ENCODE assay signal across 11 cellular contexts in genomic region chr2:130819915-130820861, GRCh38. TPM values are rescaled to one million over a fixed set of nuclear protein-coding genes. Genes with fewer than 3 reads are reported as not detected.
DNase-seq lines count a peak whose midpoint lies in the region; ATAC-seq, FAIRE-seq and TF ChIP-seq lines count a peak whose summit lies in the region.
"Had no signal": no experiment of that assay in that cellular context is flagged by ENCODE, and none has a peak within 500 bp of the region (broad histone marks: within the 10 kb centered on the region; RNA-seq: fewer than 3 reads in every experiment).

No MANE protein-coding gene starts in this region.

- H3K27me3 ChIP-seq in dorsolateral prefrontal cortex (no peaks in the 10 kb centered on the region), tibial nerve (no peaks in the 10 kb centered on the region)

- H3K27ac ChIP-seq in dorsolateral prefrontal cortex, result peak overlapping the region in 58 of 59 donors; percentile 22 to 96 (median 84)
- peak overlapping the region; percentile 78 to 97 (median 86) for H3K27ac ChIP-seq in tibial nerve
- H3K27ac ChIP-seq: 22Rv1 had no signal

- intact Hi-C loops in dorsolateral prefrontal cortex (cut with DNase I), result loop anchor here in 1 of 2 donors (10.0 kb wide), 1 partner anchor 55 kb away; no protein-coding TSS in a partner anchor

- TF ChIP-seq POLR2A in tibial nerve (IDR thresholded peaks at IDR 0.05), result peak in 1 of 2 donors; percentile 34
- no peak for TF ChIP-seq POLR2A in GM18505 (IDR thresholded peaks at IDR 0.05; ENCODE audit: borderline replicate concordance, extremely low read depth, insufficient read depth, insufficient read length)

- H3K9me3 ChIP-seq in tibial nerve, result no peaks in the 10 kb centered on the region

- DNase-seq in DMS 273 (lab: John Stamatoyannopoulos, UW; ENCODE audit: unreplicated experiment) (peak; percentile 72), DMS 273 treated with DMSO at 0.1 percent for 48 hours (lab: John Stamatoyannopoulos, UW) (no peak), dorsolateral prefrontal cortex (peak in 6 of 10 donors; percentile 12 to 83 (median 66)), left kidney (ENCODE audit: low read depth, low spot score) (peak; percentile 81), tibial nerve (ENCODE audit: low spot score in 2 of 2) (no peak), GM10266 (ENCODE audit: extremely low spot score) (no peak), HTR-8/SVneo (ENCODE audit: insufficient read length, low spot score) (no peak)
- DNase-seq: dermis blood vessel endothelial cell had no signal

- peak overlapping the region in 2 of 59 donors; percentile 2 to 4 for H3K4me3 ChIP-seq in dorsolateral prefrontal cortex
- H3K4me3 ChIP-seq in tibial nerve, result peak overlapping the region in 1 of 4 donors; percentile 6

- peak; percentile 63 to 82 for TF ChIP-seq EP300 in tibial nerve (IDR thresholded peaks at IDR 0.05)

- no peak for ATAC-seq in GM18505 (IDR thresholded peaks at IDR 0.05; ENCODE audit: unreplicated experiment)
- ATAC-seq: left lobe of liver had no signal

- peaks cover 0 to 40% (median 29%) of the 10 kb centered on the region in 4 donors for H3K4me1 ChIP-seq in tibial nerve

- no peak for FAIRE-seq in HTR-8/SVneo (lab: Jason Lieb, UNC)

- 24 to 34% methylated on average over 21 to 22 of the region's 22 CpGs for WGBS in tibial nerve, 2 donors

- no peaks in the 10 kb centered on the region for H3K36me3 ChIP-seq in tibial nerve

- TF ChIP-seq CTCF in dorsolateral prefrontal cortex (IDR thresholded peaks at IDR 0.05 in 54 of 56, conservative IDR thresholded peaks at IDR 0.05 in 2 of 56; ENCODE audit: low read depth in 1 of 56, partially characterized antibody in 56 of 56), result no peak
- no peak for TF ChIP-seq CTCF in tibial nerve (IDR thresholded peaks at IDR 0.05)
- TF ChIP-seq CTCF in GM10266 (IDR thresholded peaks at IDR 0.05; ENCODE audit: control insufficient read depth, insufficient read depth, low read depth, missing control alignments), result no peak

RNA-seq across cellular contexts. Expression of gene ARHGEF4, which starts 16.5 kb away (rescaled TPM):
- 100 to 1,000 TPM; 155 to 336 (median 251) TPM for total RNA-seq in dorsolateral prefrontal cortex
- total RNA-seq in tibial nerve, result 10 to 100 TPM; 16.3 to 50.7 (median 23.3) TPM

Comparison
In these comparisons a context has a peak if more than half of its experiments do, and no peak if none do; other contexts are left out.
1. DNase-seq: peak in DMS 273 (single experiment), dorsolateral prefrontal cortex (6 of 10) and left kidney (single experiment); none in DMS 273 treated with DMSO at 0.1 percent for 48 hours (single experiment), tibial nerve (0 of 2), GM10266 (single experiment) and HTR-8/SVneo (single experiment).